Comparison of ENCODE assay signal across 24 cellular contexts in the genomic region with DNA sequence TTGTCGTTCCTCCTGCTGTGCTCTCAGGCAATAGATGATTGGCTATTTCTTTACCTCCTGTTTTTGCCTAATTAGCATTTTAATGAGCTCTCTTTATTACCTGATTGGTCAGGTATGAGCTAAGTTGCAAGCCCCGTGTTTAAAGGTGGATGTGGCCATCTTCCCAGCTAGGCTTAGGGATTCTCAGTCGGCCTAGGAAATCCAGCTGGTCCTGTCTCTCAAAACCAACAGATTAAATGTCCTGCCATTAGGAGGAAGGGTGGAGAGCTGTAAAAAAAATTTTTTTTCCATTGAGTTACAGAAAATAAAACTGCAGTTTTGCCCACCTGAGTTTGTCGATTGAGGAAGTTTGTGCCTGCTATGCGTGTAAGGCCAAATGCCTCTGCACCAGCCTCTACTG. TPM values are rescaled to one million over a fixed set of nuclear protein-coding genes. Genes with fewer than 3 reads are reported as not detected.
"Had no signal": no experiment of that assay in that cellular context is flagged by ENCODE, and none has a peak within 500 bp of the region (broad histone marks: within the 10 kb centered on the region; RNA-seq: fewer than 3 reads in every experiment).

No MANE protein-coding gene starts in this region.

- H3K27ac Mint-ChIP-seq: memory B cell; mesothelial cell of epicardium; nephron progenitor cell; stimulated activated naive CD8-positive, alpha-beta T cell treated with anti-CD3 and anti-CD28 coated beads, Interleukin-15, amount 100 ng/mL, for 72 hours had no signal

- H3K36me3 ChIP-seq: gastrocnemius medialis, ovary, suprapubic skin, transverse colon, upper lobe of right lung, uterus had no signal

- H3K4me1 ChIP-seq: suprapubic skin, upper lobe of right lung, uterus had no signal

- H3K27me3 ChIP-seq: gastrocnemius medialis, ovary, suprapubic skin, transverse colon, upper lobe of right lung, uterus had no signal

- H3K9me3 ChIP-seq: gastrocnemius medialis, ovary, psoas muscle, suprapubic skin, transverse colon, upper lobe of right lung, uterus had no signal

- H3K27ac ChIP-seq: ovary, psoas muscle, suprapubic skin, transverse colon, upper lobe of right lung, uterus had no signal

- H3K4me3 Mint-ChIP-seq: memory B cell; mesothelial cell of epicardium; naive thymus-derived CD8-positive, alpha-beta T cell; nephron progenitor cell; stimulated activated naive CD8-positive, alpha-beta T cell treated with anti-CD3 and anti-CD28 coated beads, Interleukin-15, amount 100 ng/mL, for 72 hours had no signal

- H3K36me3 Mint-ChIP-seq: memory B cell; mesothelial cell of epicardium; naive thymus-derived CD8-positive, alpha-beta T cell had no signal

- H3K9me3 Mint-ChIP-seq: memory B cell; mesothelial cell of epicardium; naive thymus-derived CD8-positive, alpha-beta T cell; nephron progenitor cell; stimulated activated naive CD8-positive, alpha-beta T cell treated with anti-CD3 and anti-CD28 coated beads, Interleukin-15, amount 100 ng/mL, for 72 hours had no signal

- ATAC-seq: gastrocnemius medialis; left lobe of liver; naive thymus-derived CD8-positive, alpha-beta T cell; right cardiac atrium; stimulated activated naive CD8-positive, alpha-beta T cell treated with anti-CD3 and anti-CD28 coated beads, Interleukin-15, amount 100 ng/mL, for 72 hours; upper lobe of right lung had no signal

- H3K4me3 ChIP-seq: dorsolateral prefrontal cortex, gastrocnemius medialis, lung, ovary, psoas muscle, suprapubic skin, transverse colon, upper lobe of right lung, uterus had no signal

- H3K4me1 Mint-ChIP-seq: memory B cell had no signal

- DNase-seq: effector CD4-positive, alpha-beta T cell; gastrocnemius medialis; kidney; naive thymus-derived CD8-positive, alpha-beta T cell; nephron progenitor cell; occipital lobe; ovary; posterior cingulate gyrus; psoas muscle; right cardiac atrium; small intestine; stimulated activated CD4-positive, alpha-beta T cell treated with anti-CD3 and anti-CD28 coated beads, Interleukin-15, amount 100 ng/mL, for 24 hours; stimulated activated CD4-positive, alpha-beta T cell treated with anti-CD3 and anti-CD28 coated beads, Interleukin-2, amount 100 ng/mL, for 48 hours; stimulated activated naive CD4-positive, alpha-beta T cell; stimulated activated naive CD8-positive, alpha-beta T cell treated with anti-CD3 and anti-CD28 coated beads, Interleukin-15, amount 100 ng/mL, for 72 hours; transverse colon; upper lobe of right lung; uterus had no signal

RNA-seq across cellular contexts. Expression of a gene that starts 5.4 kb away (rescaled TPM):
- total RNA-seq: left lobe of liver; naive thymus-derived CD8-positive, alpha-beta T cell; upper lobe of right lung had no signal
